1 cellular context compared by ENCODE assay signal in genomic region chr3:43410575-43410974, GRCh38.
TF ChIP-seq lines count a peak whose summit lies in the region.

No MANE protein-coding gene starts in this region.

TF ChIP-seq in IMR-90, 13 proteins besides CTCF, POLR2A, EP300 and RAD21 (continued from another document):
- TF ChIP-seq ELK1 (IDR thresholded peaks at IDR 0.05; ENCODE audit: borderline replicate concordance, low read depth, low read length) (no peak), RFX5 (IDR thresholded peaks at IDR 0.05; ENCODE audit: low read depth, low read length) (no peak), BHLHE40 (IDR thresholded peaks at IDR 0.05; ENCODE audit: low read depth, low read length) (no peak)
